ENCODE assay signal across 8 cellular contexts in genomic region chr3:72722930-72723726, GRCh38.
DNase-seq lines count a peak whose midpoint lies in the region; ATAC-seq and TF ChIP-seq lines count a peak whose summit lies in the region.

No MANE protein-coding gene starts in this region.

- H3K27ac Mint-ChIP-seq in MCF 10A (ENCODE audit: low read depth, unreplicated experiment) = peak overlapping the region; percentile 97
- H3K27ac Mint-ChIP-seq in nephron progenitor cell = peak overlapping the region; percentile 3

- intact Hi-C loops in MCF 10A (cut with micrococcal nuclease) = loop anchor here (1.0 kb wide), 1 partner anchor 95 kb away; no protein-coding TSS in a partner anchor

- H3K4me3 Mint-ChIP-seq in MCF 10A (ENCODE audit: unreplicated experiment) (peak overlapping the region; percentile 44), nephron progenitor cell (no peak overlapping the region)

- ATAC-seq in HG02885 (IDR thresholded peaks at IDR 0.05; ENCODE audit: poor library complexity, unreplicated experiment) = peak; percentile 61

- H3K27me3 Mint-ChIP-seq in MCF 10A (ENCODE audit: insufficient read depth, unreplicated experiment) (no peaks in the 10 kb centered on the region), nephron progenitor cell (ENCODE audit: low read depth, poor library complexity) (peaks cover 11% of the 10 kb centered on the region)

- no peak for TF ChIP-seq CTCF in GM10266 (IDR thresholded peaks at IDR 0.05; ENCODE audit: control insufficient read depth, insufficient read depth, low read depth, missing control alignments)
- TF ChIP-seq CTCF in MCF 10A (IDR thresholded peaks at IDR 0.05; ENCODE audit: unreplicated experiment) = no peak
- no peak for TF ChIP-seq CTCF in nephron progenitor cell (IDR thresholded peaks at IDR 0.05)

- BruUV-seq in MCF 10A (replicated peaks; lab: Mats Ljungman, UMichigan) = no TSS peak

- H3K36me3 Mint-ChIP-seq in MCF 10A (ENCODE audit: insufficient read depth, unreplicated experiment) = no peaks in the 10 kb centered on the region
- no peaks in the 10 kb centered on the region for H3K36me3 Mint-ChIP-seq in nephron progenitor cell (ENCODE audit: low read depth)

- CTCF ChIA-PET in MCF 10A (lab: Yijun Ruan, JAX) = interaction anchor here (0.6 to 2.6 kb wide), 16 partner anchors 13 to 1692 kb away, joined by 3 to 16 read pairs (median 4); no protein-coding TSS in a partner anchor

- POLR2A ChIA-PET in MCF 10A (lab: Yijun Ruan, JAX) = interaction anchor here (0.5 to 2.7 kb wide), 15 partner anchors 15 to 385 kb away, joined by 3 to 32 read pairs (median 4); partner anchors contain the start of gene RYBP

- H3K9me3 Mint-ChIP-seq in MCF 10A (ENCODE audit: unreplicated experiment) (no peaks in the 10 kb centered on the region), nephron progenitor cell (peaks cover 3% of the 10 kb centered on the region)

- DNase-seq in GM10266 (ENCODE audit: extremely low spot score) (peak; percentile 46), MCF 10A (ENCODE audit: unreplicated experiment) (peak; percentile 85), nephron progenitor cell (no peak), DMS53 (lab: John Stamatoyannopoulos, UW) (no peak), NCI-H187 (lab: John Stamatoyannopoulos, UW) (no peak), NCI-H1694 (lab: John Stamatoyannopoulos, UW) (no peak), GM19238 (ENCODE audit: insufficient read length, low spot score) (no peak)

- peaks cover 24% of the 10 kb centered on the region for H3K4me1 Mint-ChIP-seq in MCF 10A (ENCODE audit: insufficient read depth, unreplicated experiment)
- peaks cover 50% of the 10 kb centered on the region for H3K4me1 Mint-ChIP-seq in nephron progenitor cell

Comparison
In these comparisons a context has a peak if more than half of its experiments do, and no peak if none do; other contexts are left out.
1. DNase-seq: peak in GM10266 (single experiment) and MCF 10A (single experiment); none in nephron progenitor cell (single experiment), DMS53 (single experiment), NCI-H187 (0 of 2), NCI-H1694 (single experiment) and GM19238 (single experiment).